In the genomic region with DNA sequence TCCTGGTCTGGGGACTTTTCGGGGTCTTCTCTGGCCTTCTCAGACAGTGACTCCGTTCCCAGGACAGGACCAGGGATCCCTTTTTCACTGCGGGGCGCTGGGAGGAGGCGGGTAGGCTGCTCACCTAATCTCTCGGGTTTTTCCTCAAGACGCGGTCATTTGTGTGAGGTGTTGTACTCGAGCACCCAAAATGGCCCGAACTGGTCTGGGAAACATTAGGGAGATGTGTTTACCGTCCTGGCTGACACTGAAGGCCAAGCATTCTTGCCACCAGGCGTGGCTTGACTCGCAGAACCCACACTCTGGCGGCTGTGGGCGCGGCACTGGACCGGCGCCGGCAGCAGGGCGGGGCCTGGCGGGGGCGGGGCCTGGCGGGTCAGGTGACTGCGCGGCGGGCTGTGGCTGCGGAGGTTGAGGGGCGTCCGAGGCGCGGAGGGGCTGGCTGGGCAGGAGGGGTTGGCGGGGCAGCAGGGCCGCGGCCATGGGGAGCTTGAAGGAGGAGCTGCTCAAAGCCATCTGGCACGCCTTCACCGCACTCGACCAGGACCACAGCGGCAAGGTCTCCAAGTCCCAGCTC, we compare ENCODE assay signal across 8 cellular contexts. TPM values are rescaled to one million over a fixed set of nuclear protein-coding genes. Genes with fewer than 3 reads are reported as not detected.
DNase-seq lines count a peak whose midpoint lies in the region; ATAC-seq and TF ChIP-seq lines count a peak whose summit lies in the region.

A gene (plus strand): TSS at position 379 of the 577 bp plus-strand sequence. CDS start 103 bp downstream, at position 482.

- WGBS in adrenal gland, 4 donors: 0 to 8% (median 1%) methylated on average over 2 to 38 of the region's 38 CpGs
- whole genome bisulfite sequencing in prostate gland: under 1% methylated on average over 32 of the region's 38 CpGs

- H3K36me3 ChIP-seq in ES-I3 (ENCODE audit: insufficient read depth, low read length) (no peaks in the 10 kb centered on the region), KOPT-K1 (ENCODE audit: insufficient read depth, low read length) (no peaks in the 10 kb centered on the region), adrenal gland (replicated peaks in 1 of 2) (no peaks in the 10 kb centered on the region), prostate gland (no peaks in the 10 kb centered on the region), upper lobe of right lung (no peaks in the 10 kb centered on the region)

- ATAC-seq in GM21825 (IDR thresholded peaks at IDR 0.05; ENCODE audit: unreplicated experiment): peak; percentile 76
- ATAC-seq in left cardiac atrium: peak; percentile 99
- ATAC-seq in upper lobe of right lung: peak; percentile 99

- peak within 1 kb of the TSS; percentile 92 for H3K9ac ChIP-seq in ES-I3 (ENCODE audit: low read depth, low read length)

- no peaks in the 10 kb centered on the region for H3K27me3 ChIP-seq in adrenal gland
- H3K27me3 ChIP-seq in prostate gland (replicated peaks; ENCODE audit: insufficient read depth): no peaks in the 10 kb centered on the region
- no peaks in the 10 kb centered on the region for H3K27me3 ChIP-seq in upper lobe of right lung

- DNase-seq in SW 1271 (lab: John Stamatoyannopoulos, UW) (peak; percentile 63 to 76), adrenal gland (peak; percentile 85 to 92 (median 88)), left cardiac atrium (peak; percentile 92), prostate gland (ENCODE audit: low spot score) (peak; percentile 88), upper lobe of right lung (peak; percentile 97)

- TF ChIP-seq POLR2A in adrenal gland (IDR thresholded peaks at IDR 0.05) (peak in 1 of 2 donors; percentile 53), prostate gland (IDR thresholded peaks at IDR 0.05) (peak; percentile 59)

- H3K4me3 ChIP-seq in adrenal gland: peak within 1 kb of the TSS; percentile 37 to 96 (median 80)
- H3K4me3 ChIP-seq in prostate gland: peak within 1 kb of the TSS; percentile 90 to 96
- peak within 1 kb of the TSS; percentile 81 for H3K4me3 ChIP-seq in upper lobe of right lung

- H3K4me1 ChIP-seq in ES-I3 (ENCODE audit: insufficient read depth, low read length): no peaks in the 10 kb centered on the region
- H3K4me1 ChIP-seq in adrenal gland (replicated peaks in 1 of 2): peaks cover 0 to 12% of the 10 kb centered on the region in 2 donors
- no peaks in the 10 kb centered on the region for H3K4me1 ChIP-seq in prostate gland (replicated peaks)
- peaks cover 9% of the 10 kb centered on the region for H3K4me1 ChIP-seq in upper lobe of right lung

- peak within 1 kb of the TSS; percentile 58 for H3K27ac ChIP-seq in KOPT-K1 (ENCODE audit: low read depth, low read length, poor library complexity, severe bottlenecking)
- peak within 1 kb of the TSS; percentile 30 to 96 (median 89) for H3K27ac ChIP-seq in adrenal gland
- peak within 1 kb of the TSS; percentile 84 to 95 for H3K27ac ChIP-seq in prostate gland
- peak within 1 kb of the TSS; percentile 90 for H3K27ac ChIP-seq in upper lobe of right lung

- TF ChIP-seq CTCF in adrenal gland (IDR thresholded peaks at IDR 0.05) (peak in 5 of 6 experiments; percentile 32 to 68 (median 37)), prostate gland (IDR thresholded peaks at IDR 0.05) (peak; percentile 23 to 77 (median 50)), upper lobe of right lung (IDR thresholded peaks at IDR 0.05) (peak; percentile 39)

- intact Hi-C loops in adrenal gland (cut with DNase I): no loop called here
- intact Hi-C loops in left cardiac atrium (cut with DNase I): no loop called here
- intact Hi-C loops in prostate gland (cut with DNase I): loop anchor here (5.0 to 10.0 kb wide), 2 partner anchors 51 to 81 kb away; no protein-coding TSS in a partner anchor
- intact Hi-C loops in upper lobe of right lung (cut with DNase I): no loop called here

- peaks cover 4% of the 10 kb centered on the region for H3K9me3 ChIP-seq in ES-I3 (ENCODE audit: control insufficient read depth, insufficient read depth, low read length)
- H3K9me3 ChIP-seq in KOPT-K1 (ENCODE audit: insufficient read depth, low read length, poor library complexity, severe bottlenecking): peaks cover 10% of the 10 kb centered on the region
- no peaks in the 10 kb centered on the region for H3K9me3 ChIP-seq in adrenal gland (replicated peaks in 1 of 3)
- no peaks in the 10 kb centered on the region for H3K9me3 ChIP-seq in prostate gland
- peaks cover 6% of the 10 kb centered on the region for H3K9me3 ChIP-seq in upper lobe of right lung

RNA-seq across cellular contexts. Expression of the gene that starts here (rescaled TPM):
- total RNA-seq in adrenal gland (10 to 100 TPM; 13.3 to 23.5 (median 20.1) TPM), left cardiac atrium (10 to 100 TPM; 27.4 to 37.7 TPM), prostate gland (10 to 100 TPM; 20.8 to 25.2 TPM), upper lobe of right lung (61.5 TPM)
- 10 to 100 TPM in 1 of 3 donors, 1 to 10 TPM in 2; 6.5 to 17.2 (median 8.8) TPM for polyA plus RNA-seq in adrenal gland

Comparison
In these comparisons a context has a peak if more than half of its experiments do, and no peak if none do; other contexts are left out.
1. Peak in every context shown above with its lines: DNase-seq, ATAC-seq, H3K4me3 ChIP-seq and H3K27ac ChIP-seq.